Comparison of ENCODE assay signal across 1 cellular context in the genomic region with DNA sequence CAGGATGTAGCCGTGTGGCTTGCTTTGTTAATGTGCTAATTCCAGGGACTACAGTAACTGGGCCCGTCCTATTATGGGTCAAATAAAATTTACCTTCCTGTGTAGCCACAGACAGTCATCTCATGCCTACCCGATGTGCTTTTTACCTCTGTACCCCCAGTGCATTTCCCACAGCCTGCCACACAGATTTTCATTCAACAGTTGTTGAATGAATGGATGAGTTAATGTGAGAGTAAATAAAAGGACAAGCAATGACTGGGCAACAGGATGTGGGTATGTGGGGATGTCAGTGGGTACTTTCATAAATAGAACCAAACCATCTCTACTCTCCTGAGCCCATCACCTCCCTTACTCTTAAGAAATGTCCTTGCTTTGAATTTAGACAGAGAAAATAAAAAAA.
TF ChIP-seq lines count a peak whose summit lies in the region.

No MANE protein-coding gene starts in this region.

TF ChIP-seq in GM12878, 131 proteins besides CTCF, POLR2A, EP300 and RAD21 (continued from another document):
- TF ChIP-seq PRDM15 (CRISPR knock-in tag; IDR thresholded peaks at IDR 0.05) (no peak), YY1 (IDR thresholded peaks at IDR 0.05; ENCODE audit: low read depth, low read length) (no peak), MAX (IDR thresholded peaks at IDR 0.05; ENCODE audit: low read depth, low read length) (no peak), NBN (IDR thresholded peaks at IDR 0.05) (no peak), FOXK2 (IDR thresholded peaks at IDR 0.05) (no peak), CHD4 (IDR thresholded peaks at IDR 0.05) (no peak), TAF1 (IDR thresholded peaks at IDR 0.05; ENCODE audit: borderline replicate concordance, low read depth, low read length) (no peak)
- TF ChIP-seq, protein P1, sequence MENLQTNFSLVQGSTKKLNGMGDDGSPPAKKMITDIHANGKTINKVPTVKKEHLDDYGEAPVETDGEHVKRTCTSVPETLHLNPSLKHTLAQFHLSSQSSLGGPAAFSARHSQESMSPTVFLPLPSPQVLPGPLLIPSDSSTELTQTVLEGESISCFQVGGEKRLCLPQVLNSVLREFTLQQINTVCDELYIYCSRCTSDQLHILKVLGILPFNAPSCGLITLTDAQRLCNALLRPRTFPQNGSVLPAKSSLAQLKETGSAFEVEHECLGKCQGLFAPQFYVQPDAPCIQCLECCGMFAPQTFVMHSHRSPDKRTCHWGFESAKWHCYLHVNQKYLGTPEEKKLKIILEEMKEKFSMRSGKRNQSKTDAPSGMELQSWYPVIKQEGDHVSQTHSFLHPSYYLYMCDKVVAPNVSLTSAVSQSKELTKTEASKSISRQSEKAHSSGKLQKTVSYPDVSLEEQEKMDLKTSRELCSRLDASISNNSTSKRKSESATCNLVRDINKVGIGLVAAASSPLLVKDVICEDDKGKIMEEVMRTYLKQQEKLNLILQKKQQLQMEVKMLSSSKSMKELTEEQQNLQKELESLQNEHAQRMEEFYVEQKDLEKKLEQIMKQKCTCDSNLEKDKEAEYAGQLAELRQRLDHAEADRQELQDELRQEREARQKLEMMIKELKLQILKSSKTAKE (IDR thresholded peaks at IDR 0.05; ENCODE audit: low read depth, poor library complexity, severe bottlenecking), result peak; percentile 73
TF ChIP-seq in GM12878: peak in this region for 24.
